ENCODE assay signal across 8 cellular contexts in genomic region chr14:75295491-75296338, GRCh38.
DNase-seq lines count a peak whose midpoint lies in the region; ATAC-seq and TF ChIP-seq lines count a peak whose summit lies in the region.

No MANE protein-coding gene starts in this region.

- in situ Hi-C loops in brain microvascular endothelial cell (cut with HindIII; ENCODE audit: low pct_ligation_motif_present, low sequenced_read_pairs) = no loop called here

- ATAC-seq in GM19395 (IDR thresholded peaks at IDR 0.05; ENCODE audit: unreplicated experiment) = no peak

- H3K36me3 ChIP-seq in brain microvascular endothelial cell (replicated peaks) = no peaks in the 10 kb centered on the region
- H3K36me3 ChIP-seq in iPS-20b (ENCODE audit: insufficient read depth, low read depth, low read length) = no peaks in the 10 kb centered on the region

- peak overlapping the region; percentile 75 for H3K4me3 ChIP-seq in brain microvascular endothelial cell (ENCODE audit: low read depth, low read length)
- H3K4me3 ChIP-seq in iPS-20b (ENCODE audit: low read length) = peak overlapping the region; percentile 72
- H3K4me3 ChIP-seq in skeletal muscle cell (ENCODE audit: low read depth, low read length) = peak overlapping the region; percentile 69

- peak; percentile 99 for TF ChIP-seq CTCF in brain microvascular endothelial cell (IDR thresholded peaks at IDR 0.05; ENCODE audit: low read depth, low read length, missing control alignments)

- peak; percentile 25 for DNase-seq in NCI-H146 (lab: John Stamatoyannopoulos, UW)
- DNase-seq in NCI-H146 treated with DMSO at 0.1 percent for 48 hours (lab: John Stamatoyannopoulos, UW; ENCODE audit: unreplicated experiment) = no peak
- peak; percentile 86 for DNase-seq in NCI-H1694 treated with DMSO at 0.1 percent for 48 hours (lab: John Stamatoyannopoulos, UW)
- peak; percentile 83 for DNase-seq in UCSD-AML1 (lab: John Stamatoyannopoulos, UW; ENCODE audit: unreplicated experiment)
- peak; percentile 75 for DNase-seq in brain microvascular endothelial cell
- DNase-seq in skeletal muscle cell (ENCODE audit: low read depth) = no peak

- peak overlapping the region; percentile 87; the same call in 1 of the 2 replicates for H3K9ac ChIP-seq in iPS-20b (ENCODE audit: low read depth, low read length)

- H3K27me3 ChIP-seq in brain microvascular endothelial cell (replicated peaks) = no peaks in the 10 kb centered on the region
- H3K27me3 ChIP-seq in iPS-20b (ENCODE audit: insufficient read depth, low read length) = peaks cover 5% of the 10 kb centered on the region; the same call in 1 of the 2 replicates

- H3K27ac ChIP-seq in brain microvascular endothelial cell = peak overlapping the region; percentile 98
- no peak overlapping the region for H3K27ac ChIP-seq in iPS-20b (ENCODE audit: low read length)

- no peaks in the 10 kb centered on the region for H3K9me3 ChIP-seq in iPS-20b (ENCODE audit: insufficient read depth, low read depth, low read length)

- peaks cover 9% of the 10 kb centered on the region; the same call in 1 of the 2 replicates for H3K4me1 ChIP-seq in iPS-20b (ENCODE audit: insufficient read depth, low read length)

Comparison
In these comparisons a context has a peak if more than half of its experiments do, and no peak if none do; other contexts are left out.
1. DNase-seq: peak in NCI-H146 (single experiment), NCI-H1694 treated with DMSO at 0.1 percent for 48 hours (single experiment), UCSD-AML1 (single experiment) and brain microvascular endothelial cell (single experiment); none in NCI-H146 treated with DMSO at 0.1 percent for 48 hours (single experiment) and skeletal muscle cell (single experiment).
2. Peak in every context shown above with its lines, with median percentiles within 50 percentile points of each other: H3K4me3 ChIP-seq.